Comparison of ENCODE assay signal across 10 cellular contexts in the genomic region with DNA sequence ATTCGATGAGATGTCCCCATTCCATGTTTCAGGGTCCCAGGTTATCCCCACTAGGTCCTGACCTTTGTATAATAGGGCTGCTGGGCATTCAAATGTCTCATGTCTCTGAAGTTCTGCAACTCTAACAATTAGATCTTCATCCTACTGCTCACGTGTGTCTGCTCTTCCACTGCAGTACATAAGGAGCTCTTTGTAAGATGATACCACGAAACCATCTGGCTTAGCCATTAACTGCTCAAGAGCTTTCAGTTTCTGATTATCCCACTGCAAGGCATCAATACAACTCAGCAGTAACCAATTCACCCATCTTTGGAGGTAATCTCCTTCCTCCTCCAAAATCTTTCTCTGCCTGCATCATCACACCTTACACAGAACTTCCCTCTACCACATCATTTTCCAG. TPM values are rescaled to one million over a fixed set of nuclear protein-coding genes. Genes with fewer than 3 reads are reported as not detected.
DNase-seq lines count a peak whose midpoint lies in the region; ATAC-seq and TF ChIP-seq lines count a peak whose summit lies in the region.
"Had no signal": no experiment of that assay in that cellular context is flagged by ENCODE, and none has a peak within 500 bp of the region (broad histone marks: within the 10 kb centered on the region; RNA-seq: fewer than 3 reads in every experiment).

No MANE protein-coding gene starts in this region.

- no peak overlapping the region for H3K4me3 ChIP-seq in tibial artery
- H3K4me3 ChIP-seq in lower leg skin (ENCODE audit: low read depth, poor library complexity, severe bottlenecking), result no peak overlapping the region
- H3K4me3 ChIP-seq: BLaER1 treated with 17β-estradiol and CSF1 and Interleukin-3, amounts not matched to agents 10 nM and 100 nM; SJCRH30 had no signal

- in situ Hi-C loops in ACHN (cut with HindIII; ENCODE audit: low pct_ligation_motif_present, low pct_unique_long_range_greater_than_20kb, low sequenced_read_pairs), result no loop called here

- no peaks in the 10 kb centered on the region for H3K9me3 ChIP-seq in tibial artery
- H3K9me3 ChIP-seq: SJCRH30 had no signal

- no peaks in the 10 kb centered on the region for H3K36me3 ChIP-seq in tibial artery
- H3K36me3 ChIP-seq: SJCRH30 had no signal

- TF ChIP-seq CTCF in tibial artery (IDR thresholded peaks at IDR 0.05) (no peak), lower leg skin (IDR thresholded peaks at IDR 0.05) (no peak)

- no peak overlapping the region for H3K27ac ChIP-seq in tibial artery
- H3K27ac ChIP-seq: BLaER1 treated with 17β-estradiol and CSF1 and Interleukin-3, amounts not matched to agents 10 nM and 100 nM; SJCRH30 had no signal

- TF ChIP-seq POLR2A in lower leg skin (IDR thresholded peaks at IDR 0.05), result no peak

- ATAC-seq in GM19324 (IDR thresholded peaks at IDR 0.05; ENCODE audit: low FRiP score, unreplicated experiment) (peak; percentile 86), HG02973 (IDR thresholded peaks at IDR 0.05; ENCODE audit: unreplicated experiment) (peak; percentile 95)

- no peaks in the 10 kb centered on the region for H3K4me1 ChIP-seq in tibial artery
- H3K4me1 ChIP-seq: BLaER1 treated with 17β-estradiol and CSF1 and Interleukin-3, amounts not matched to agents 10 nM and 100 nM; SJCRH30 had no signal

- WGBS in lower leg skin, 2 donors, result 57 to 58% methylated on average over 3 of the region's 3 CpGs

- intact Hi-C loops in tibial artery (cut with DNase I; ENCODE audit: low total_unique reads), result no loop called here
- intact Hi-C loops in lower leg skin (cut with DNase I; ENCODE audit: low total_unique reads), result no loop called here

- peak; percentile 56 for DNase-seq in DMS53 treated with DMSO at 0.1 percent for 48 hours (lab: John Stamatoyannopoulos, UW; ENCODE audit: unreplicated experiment)
- peak; percentile 5 for DNase-seq in NCI-H2227 (lab: John Stamatoyannopoulos, UW; ENCODE audit: unreplicated experiment)
- DNase-seq in NK-92 treated with Interleukin-12 subunit alpha and Interleukin-12 subunit beta, amount 100 ng/mL, for 24 hours (lab: John Stamatoyannopoulos, UW), result no peak
- DNase-seq in ACHN, result no peak
- DNase-seq in tibial artery, result no peak
- no peak for DNase-seq in lower leg skin (ENCODE audit: low spot score in 2 of 2)

- H3K27me3 ChIP-seq in tibial artery, result no peaks in the 10 kb centered on the region
- H3K27me3 ChIP-seq: BLaER1 treated with 17β-estradiol and CSF1 and Interleukin-3, amounts not matched to agents 10 nM and 100 nM; SJCRH30 had no signal

RNA-seq across cellular contexts. Expression of gene PPP2CA, which starts 49.9 kb away (rescaled TPM):
- 100 to 1,000 TPM; 174 to 293 (median 213) TPM for total RNA-seq in lower leg skin

Comparison
In these comparisons a context has a peak if more than half of its experiments do, and no peak if none do; other contexts are left out.
1. DNase-seq: peak in DMS53 treated with DMSO at 0.1 percent for 48 hours (single experiment) and NCI-H2227 (single experiment); none in NK-92 treated with Interleukin-12 subunit alpha and Interleukin-12 subunit beta, amount 100 ng/mL, for 24 hours (single experiment), ACHN (single experiment), tibial artery (0 of 2) and lower leg skin (0 of 2).